8 cellular contexts compared by ENCODE assay signal in the genomic region with DNA sequence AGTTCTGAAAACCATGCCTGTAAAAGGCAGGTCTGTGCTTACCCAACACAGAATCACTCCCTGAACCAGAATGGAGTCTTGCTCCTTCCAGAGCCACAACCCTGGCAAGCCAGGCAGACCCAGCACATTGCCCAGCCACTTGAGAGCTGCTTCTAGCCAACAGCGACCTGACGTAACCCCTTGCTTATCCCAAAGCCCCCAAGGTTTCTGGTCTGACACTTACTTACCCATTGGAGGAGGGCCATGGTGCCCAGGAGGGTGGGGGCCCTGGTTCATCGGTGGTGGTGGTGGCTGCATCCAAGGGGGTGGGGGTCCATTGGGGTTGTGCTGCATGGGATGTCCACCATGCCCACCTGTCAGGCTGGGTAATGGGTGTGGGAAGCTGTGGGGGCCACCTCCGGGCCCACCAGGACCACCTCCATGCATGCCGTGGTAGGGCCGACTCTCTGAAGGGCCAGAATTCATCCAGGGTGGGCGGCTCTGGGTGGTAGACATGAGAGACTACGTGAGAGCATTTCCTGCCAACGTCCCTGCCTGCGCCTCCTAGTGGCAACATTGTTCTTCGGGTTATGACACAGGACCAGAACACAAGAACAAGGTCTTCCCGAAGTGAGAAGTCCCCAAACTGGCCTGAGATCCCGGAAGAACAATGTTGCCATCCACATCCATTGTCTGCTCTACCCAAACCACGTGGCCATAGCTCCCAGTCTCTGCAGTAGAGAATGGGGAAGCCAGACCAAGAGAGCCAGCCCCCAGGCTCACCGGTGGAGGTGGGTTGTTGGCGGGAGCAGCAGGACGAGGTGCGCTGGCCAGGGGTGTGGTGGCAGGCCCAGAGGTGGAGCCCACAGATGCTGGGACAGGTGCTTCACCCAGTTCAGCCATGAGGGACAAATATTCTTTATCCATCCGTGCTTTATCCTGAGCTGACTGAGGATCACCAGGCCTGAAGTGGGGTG. TPM values are rescaled to one million over a fixed set of nuclear protein-coding genes. Genes with fewer than 3 reads are reported as not detected.
DNase-seq lines count a peak whose midpoint lies in the region; ATAC-seq and TF ChIP-seq lines count a peak whose summit lies in the region.

No MANE protein-coding gene starts in this region.

- H3K36me3 ChIP-seq in MG63 (peaks cover 92% of the 10 kb centered on the region), mesenchymal stem cell (ENCODE audit: control insufficient read depth in 1 of 2, insufficient read depth in 2 of 2, low read depth in 1 of 2, low read length in 2 of 2) (peaks cover 75 to 92% of the 10 kb centered on the region in 2 experiments)

- H3K9me3 ChIP-seq in MG63 (no peaks in the 10 kb centered on the region), mesenchymal stem cell (ENCODE audit: control insufficient read depth, low read length) (no peaks in the 10 kb centered on the region)

- H3K27ac Mint-ChIP-seq in chondrocyte (ENCODE audit: unreplicated experiment) = peak overlapping the region; percentile 36

- H2BK15ac ChIP-seq in mesenchymal stem cell (ENCODE audit: low read depth, poor library complexity, severe bottlenecking) = no peak overlapping the region

- H3K4me1 Mint-ChIP-seq in chondrocyte (ENCODE audit: low read depth) = peaks cover 20% of the 10 kb centered on the region

- no peak overlapping the region for H2BK12ac ChIP-seq in mesenchymal stem cell (ENCODE audit: low read length in 2 of 2)

- peaks cover 67% of the 10 kb centered on the region for H3K36me3 Mint-ChIP-seq in chondrocyte (ENCODE audit: low read depth)

- peak; percentile 86 for TF ChIP-seq CTCF in chondrocyte (IDR thresholded peaks at IDR 0.05)

- H3K14ac ChIP-seq in mesenchymal stem cell (ENCODE audit: low read length in 2 of 2) = no peak overlapping the region

- WGBS in mesenchymal stem cell = 79% methylated on average over 18 of the region's 19 CpGs

- H3K4me3 ChIP-seq in MG63 = no peak overlapping the region
- no peak overlapping the region for H3K4me3 ChIP-seq in mesenchymal stem cell (ENCODE audit: insufficient read depth in 1 of 2, low read depth in 1 of 2, low read length in 2 of 2)

- no peak overlapping the region for H4K8ac ChIP-seq in mesenchymal stem cell (ENCODE audit: low read length)

- peaks cover 32% of the 10 kb centered on the region for H3K79me1 ChIP-seq in mesenchymal stem cell (replicated peaks; ENCODE audit: low read length, poor library complexity, severe bottlenecking)

- no peak overlapping the region for H2AFZ ChIP-seq in mesenchymal stem cell (ENCODE audit: low read depth, low read length)

- no peak overlapping the region for H2BK5ac ChIP-seq in mesenchymal stem cell (ENCODE audit: low read depth, low read length, poor library complexity, severe bottlenecking)

- H3K9me3 Mint-ChIP-seq in chondrocyte (ENCODE audit: low read depth) = no peaks in the 10 kb centered on the region

- no peak overlapping the region for H3K4me2 ChIP-seq in mesenchymal stem cell (ENCODE audit: low read length, poor library complexity, severe bottlenecking)

- H3K27me3 ChIP-seq in MG63 = no peaks in the 10 kb centered on the region
- no peaks in the 10 kb centered on the region for H3K27me3 ChIP-seq in mesenchymal stem cell (ENCODE audit: control insufficient read depth in 1 of 2, insufficient read depth in 1 of 2, low read length in 2 of 2)

- H3K9ac ChIP-seq in mesenchymal stem cell (ENCODE audit: low read length) = no peak overlapping the region

- no peak overlapping the region for H2AK5ac ChIP-seq in mesenchymal stem cell (ENCODE audit: low read length, severe bottlenecking)

- no peak overlapping the region for H3K27ac ChIP-seq in mesenchymal stem cell (ENCODE audit: low read length, poor library complexity, severe bottlenecking)

- H2BK120ac ChIP-seq in mesenchymal stem cell (ENCODE audit: low read depth, low read length) = no peak overlapping the region

- peak; percentile 70 for DNase-seq in EL
- DNase-seq in MG63 = peak; percentile 50
- peak; percentile 77 for DNase-seq in activated CD4-positive, CD25-positive, alpha-beta regulatory T cell treated with anti-CD3 and anti-CD28 coated beads, Interleukin-2, amount 50 U/mL, for 72 hours
- DNase-seq in chondrocyte (ENCODE audit: low spot score) = peak; percentile 87
- DNase-seq in mesenchymal stem cell = peak; percentile 74
- DNase-seq in stimulated activated CD8-positive, alpha-beta memory T cell treated with anti-CD3 and anti-CD28 coated beads, Interleukin-4, amount 100 ng/mL, for 24 hours (ENCODE audit: low read depth) = peak; percentile 72
- no peak for DNase-seq in NCI-H2107 treated with DMSO at 0.1 percent for 48 hours (lab: John Stamatoyannopoulos, UW; ENCODE audit: unreplicated experiment)

- H3K4me1 ChIP-seq in mesenchymal stem cell (ENCODE audit: control insufficient read depth, insufficient read depth, low read depth, low read length) = peaks cover 23% of the 10 kb centered on the region

- no peaks in the 10 kb centered on the region for H3K27me3 Mint-ChIP-seq in chondrocyte (ENCODE audit: low read depth)

- no peak for ATAC-seq in HG03045 (IDR thresholded peaks at IDR 0.05; ENCODE audit: unreplicated experiment)

- H4K91ac ChIP-seq in mesenchymal stem cell (ENCODE audit: low read length) = no peak overlapping the region

- no peak overlapping the region for H3K4me3 Mint-ChIP-seq in chondrocyte (ENCODE audit: unreplicated experiment)

- H3K4ac ChIP-seq in mesenchymal stem cell (ENCODE audit: low read depth in 1 of 2, low read length in 2 of 2) = no peak overlapping the region

- no peak overlapping the region for H3K23ac ChIP-seq in mesenchymal stem cell (ENCODE audit: low read length in 2 of 2)

- H3K18ac ChIP-seq in mesenchymal stem cell (ENCODE audit: low read depth in 1 of 2, low read length in 2 of 2) = no peak overlapping the region

RNA-seq across cellular contexts. Expression of a gene that starts 7.8 kb away (rescaled TPM):
- not detected in 2 replicates for total RNA-seq in MG63 (2014; rRNA removed; shearing (Covaris generic); ENCODE audit: low replicate concordance)
- 0.65 to 1.6 TPM (median 1.2 TPM) in 3 replicates for total RNA-seq in chondrocyte
- polyA plus RNA-seq in mesenchymal stem cell (2013, experiment 1 of 2) = 0.18 TPM
- polyA plus RNA-seq in mesenchymal stem cell (2013, experiment 2 of 2) = 0.21 TPM

RNA-seq across cellular contexts. Expression of a gene that starts 10.7 kb away (rescaled TPM):
- 70.1 and 72.2 TPM in 2 replicates for total RNA-seq in MG63 (2014; rRNA removed; shearing (Covaris generic); ENCODE audit: low replicate concordance)
- 183 to 198 TPM (median 190 TPM) in 3 replicates for total RNA-seq in chondrocyte
- 124 TPM for polyA plus RNA-seq in mesenchymal stem cell (2013, experiment 1 of 2)
- 118 TPM for polyA plus RNA-seq in mesenchymal stem cell (2013, experiment 2 of 2)

RNA-seq across cellular contexts. Expression of a gene that starts 23.7 kb away (rescaled TPM):
- not detected in 2 replicates for total RNA-seq in MG63 (2014; rRNA removed; shearing (Covaris generic); ENCODE audit: low replicate concordance)
- 4.7 to 11.4 TPM (median 10.1 TPM) in 3 replicates for total RNA-seq in chondrocyte
- polyA plus RNA-seq in mesenchymal stem cell (2013, experiment 1 of 2) = 0.70 TPM
- polyA plus RNA-seq in mesenchymal stem cell (2013, experiment 2 of 2) = 1.0 TPM

RNA-seq across cellular contexts. Expression of a gene that starts 35.4 kb away (rescaled TPM):
- 6.2 and 14.8 TPM in 2 replicates for total RNA-seq in MG63 (2014; rRNA removed; shearing (Covaris generic); ENCODE audit: low replicate concordance)
- 11.3 to 17.8 TPM (median 13.4 TPM) in 3 replicates for total RNA-seq in chondrocyte
- 12.3 TPM for polyA plus RNA-seq in mesenchymal stem cell (2013, experiment 1 of 2)
- polyA plus RNA-seq in mesenchymal stem cell (2013, experiment 2 of 2) = 13.7 TPM

RNA-seq across cellular contexts. Expression of a gene that starts 42.7 kb away (rescaled TPM):
- 9.2 and 13.3 TPM in 2 replicates for total RNA-seq in MG63 (2014; rRNA removed; shearing (Covaris generic); ENCODE audit: low replicate concordance)
- 19.5 to 26.4 TPM (median 20.4 TPM) in 3 replicates for total RNA-seq in chondrocyte
- 30.3 TPM for polyA plus RNA-seq in mesenchymal stem cell (2013, experiment 1 of 2)
- 29.2 TPM for polyA plus RNA-seq in mesenchymal stem cell (2013, experiment 2 of 2)
